Comparison of ENCODE assay signal across 5 cellular contexts in genomic region chr17:20668868-20669267, GRCh38.
DNase-seq lines count a peak whose midpoint lies in the region; ATAC-seq, FAIRE-seq and TF ChIP-seq lines count a peak whose summit lies in the region.
"Not testable (repeated sequence)": the region's sequence is repeated elsewhere in the genome, so short reads cannot be mapped to it uniquely, and the experiment has no call there.

No MANE protein-coding gene starts in this region.

- not testable (repeated sequence) for ATAC-seq in GM12878
- ATAC-seq in esophagus mucosa = peak; percentile 20
- ATAC-seq in stimulated activated effector memory CD8-positive, alpha-beta T cell treated with anti-CD3 and anti-CD28 coated beads, Interleukin-12 subunit alpha, Interleukin-12 subunit beta, amount 100 ng/mL, for 72 hours = peak; percentile 11

- not testable (repeated sequence) for TF ChIP-seq EP300 in GM12878 (IDR thresholded peaks at IDR 0.05; ENCODE audit: borderline replicate concordance in 1 of 2, control insufficient read depth in 1 of 2, low read depth in 2 of 2, low read length in 2 of 2)

- H3K79me2 ChIP-seq in GM12878 (ENCODE audit: control insufficient read depth, insufficient read depth, low read length); keratinocyte (ENCODE audit: control insufficient read depth, insufficient read depth, low read length): not testable (repeated sequence)

- H4K20me1 ChIP-seq in GM12878 (ENCODE audit: control insufficient read depth, insufficient read depth); keratinocyte (ENCODE audit: control insufficient read depth, extremely low read depth, insufficient read depth, low read length): not testable (repeated sequence)

- SMC1A ChIA-PET in GM12878 (lab: Charles Lee; ENCODE audit: uncharacterized antibody, unreplicated experiment) = not testable (repeated sequence)

- DNase-seq in GM12891 (ENCODE audit: insufficient read length, low spot score); GM12878 (ENCODE audit: low read depth, low spot score); keratinocyte (ENCODE audit: low read depth, low spot score); stimulated activated effector memory CD8-positive, alpha-beta T cell treated with anti-CD3 and anti-CD28 coated beads, Interleukin-12 subunit alpha, Interleukin-12 subunit beta, amount 100 ng/mL, for 72 hours (ENCODE audit: low spot score in 2 of 2): not testable (repeated sequence)

- CTCF ChIA-PET in GM12878 (lab: Yijun Ruan, JAX) = not testable (repeated sequence)

- not testable (repeated sequence) for H3K27me3 ChIP-seq in GM12878 (replicated peaks in 1 of 2; ENCODE audit: control insufficient read depth in 2 of 2, insufficient read depth in 2 of 2, low read length in 1 of 2); keratinocyte (ENCODE audit: control insufficient read depth, extremely low read depth, insufficient read depth, low read length)

- not testable (repeated sequence) for H3K4me3 Mint-ChIP-seq in stimulated activated effector memory CD8-positive, alpha-beta T cell treated with anti-CD3 and anti-CD28 coated beads, Interleukin-12 subunit alpha, Interleukin-12 subunit beta, amount 100 ng/mL, for 72 hours

- FAIRE-seq in GM12891 (lab: Jason Lieb, UNC) (peak; percentile 40), GM12878 (lab: Jason Lieb, UNC) (peak; percentile 47), keratinocyte (lab: Jason Lieb, UNC) (peak; percentile 17)

- BruUV-seq in GM12878 (replicated peaks; lab: Mats Ljungman, UMichigan) = not testable (repeated sequence)

- not testable (repeated sequence) for TF ChIP-seq POLR2A in GM12891 (IDR thresholded peaks at IDR 0.05; ENCODE audit: low read depth, low read length); GM12878 (IDR thresholded peaks at IDR 0.05; ENCODE audit: low read depth, low read length)

- H3K36me3 Mint-ChIP-seq in stimulated activated effector memory CD8-positive, alpha-beta T cell treated with anti-CD3 and anti-CD28 coated beads, Interleukin-12 subunit alpha, Interleukin-12 subunit beta, amount 100 ng/mL, for 72 hours = not testable (repeated sequence)

- not testable (repeated sequence) for H3K27ac ChIP-seq in GM12878 (ENCODE audit: control insufficient read depth, insufficient read depth); keratinocyte (ENCODE audit: control insufficient read depth, insufficient read depth, low read length)

- H3K4me1 Mint-ChIP-seq in stimulated activated effector memory CD8-positive, alpha-beta T cell treated with anti-CD3 and anti-CD28 coated beads, Interleukin-12 subunit alpha, Interleukin-12 subunit beta, amount 100 ng/mL, for 72 hours = not testable (repeated sequence)

- not testable (repeated sequence) for H3K9me3 ChIP-seq in GM12878 (replicated peaks; ENCODE audit: control insufficient read depth, insufficient read depth, low read length); keratinocyte (ENCODE audit: control insufficient read depth, low read depth, low read length)

- RAD21 ChIA-PET in GM12878 (lab: Charles Lee; ENCODE audit: unreplicated experiment) = not testable (repeated sequence)

- TF ChIP-seq CTCF in GM12878 (IDR thresholded peaks at IDR 0.05 in 2 of 3, conservative IDR thresholded peaks at IDR 0.05 in 1 of 3; ENCODE audit: control insufficient read depth in 2 of 3, extremely low read depth in 1 of 3, insufficient read depth in 1 of 3, low read depth in 3 of 3, low read length in 3 of 3); keratinocyte (optimal IDR thresholded peaks at IDR 0.05 in 1 of 3, IDR thresholded peaks at IDR 0.05 in 1 of 3, conservative IDR thresholded peaks at IDR 0.05 in 1 of 3; ENCODE audit: extremely low read depth in 1 of 3, insufficient read depth in 2 of 3, low read length in 3 of 3): not testable (repeated sequence)

- not testable (repeated sequence) for H3K9ac ChIP-seq in GM12878 (ENCODE audit: control insufficient read depth, insufficient read depth, low read length); keratinocyte (ENCODE audit: control insufficient read depth, extremely low read depth, insufficient read depth, low read length)

- dilution Hi-C loops in keratinocyte (cut with MboI; ENCODE audit: extremely low pct_ligation_motif_present, low sequenced_read_pairs) = not testable (repeated sequence)

- H3K27ac Mint-ChIP-seq in stimulated activated effector memory CD8-positive, alpha-beta T cell treated with anti-CD3 and anti-CD28 coated beads, Interleukin-12 subunit alpha, Interleukin-12 subunit beta, amount 100 ng/mL, for 72 hours = not testable (repeated sequence)

- not testable (repeated sequence) for TF ChIP-seq RAD21 in GM12878 (IDR thresholded peaks at IDR 0.05; ENCODE audit: insufficient read depth, low read depth, low read length)

- not testable (repeated sequence) for H3K9me3 Mint-ChIP-seq in stimulated activated effector memory CD8-positive, alpha-beta T cell treated with anti-CD3 and anti-CD28 coated beads, Interleukin-12 subunit alpha, Interleukin-12 subunit beta, amount 100 ng/mL, for 72 hours

- H3K4me2 ChIP-seq in GM12878 (ENCODE audit: control insufficient read depth, insufficient read depth); keratinocyte (ENCODE audit: control insufficient read depth, extremely low read depth, insufficient read depth, low read depth, low read length): not testable (repeated sequence)

- intact Hi-C loops in GM12878 (cut with micrococcal nuclease; ENCODE audit: unreplicated experiment) = not testable (repeated sequence)

- H3K36me3 ChIP-seq in GM12878 (ENCODE audit: control insufficient read depth in 2 of 2, insufficient read depth in 2 of 2, low read length in 1 of 2); keratinocyte (ENCODE audit: control insufficient read depth in 2 of 2, extremely low read depth in 1 of 2, insufficient read depth in 2 of 2, low read length in 2 of 2): not testable (repeated sequence)

- not testable (repeated sequence) for H3K4me3 ChIP-seq in GM12878; keratinocyte (ENCODE audit: control insufficient read depth in 2 of 3, extremely low read depth in 1 of 3, insufficient read depth in 2 of 3, low read depth in 1 of 3, low read length in 3 of 3)

- H3K4me1 ChIP-seq in GM12878 (ENCODE audit: control insufficient read depth, insufficient read depth, low read length); keratinocyte (ENCODE audit: control insufficient read depth, extremely low read depth, insufficient read depth, low read length): not testable (repeated sequence)

- POLR2A ChIA-PET in GM12878 (lab: Charles Lee) = not testable (repeated sequence)

- in situ Hi-C loops in GM12878 (cut with MboI) = not testable (repeated sequence)

- not testable (repeated sequence) for H3K9me1 ChIP-seq in keratinocyte (ENCODE audit: control insufficient read depth, extremely low read depth, insufficient read depth, low read length)

- H2AFZ ChIP-seq in GM12878 (ENCODE audit: control insufficient read depth, low read depth, low read length); keratinocyte (ENCODE audit: control insufficient read depth, low read length): not testable (repeated sequence)
